ENCODE assay signal across 1 cellular context in genomic region chr5:132749506-132749905, GRCh38.
TF ChIP-seq lines count a peak whose summit lies in the region.

No MANE protein-coding gene starts in this region.

TF ChIP-seq in H1, 55 proteins besides CTCF, POLR2A, EP300 and RAD21:
- no peak for TF ChIP-seq TBP (IDR thresholded peaks at IDR 0.05; ENCODE audit: low read depth, low read length)
- no peak for TF ChIP-seq GABPA (IDR thresholded peaks at IDR 0.05; ENCODE audit: borderline replicate concordance, insufficient read depth, low read length)
- TF ChIP-seq PHF8 (conservative IDR thresholded peaks at IDR 0.05; ENCODE audit: low read depth, low read length) = no peak
- no peak for TF ChIP-seq SAP30 (IDR thresholded peaks at IDR 0.05; ENCODE audit: insufficient read depth, insufficient replicate concordance, low read length)
- TF ChIP-seq NRF1 (IDR thresholded peaks at IDR 0.05; ENCODE audit: low read depth, low read length) = no peak
- no peak for TF ChIP-seq RXRA (IDR thresholded peaks at IDR 0.05; ENCODE audit: insufficient read depth, low read depth, low read length)
